ENCODE assay signal across 8 cellular contexts in genomic region chr19:53431399-53432087, GRCh38. TPM values are rescaled to one million over a fixed set of nuclear protein-coding genes. Genes with fewer than 3 reads are reported as not detected.
A peak's percentile ranks its signal among the peaks of the same experiment; 100 is the strongest.
DNase-seq lines count a peak whose midpoint lies in the region; ATAC-seq and TF ChIP-seq lines count a peak whose summit lies in the region.

Gene ZNF761 (plus strand): TSS chr19:53431984. CDS start chr19:53447269, 15,285 bp downstream.

- no peaks in the 10 kb centered on the region for H3K9me3 ChIP-seq in GM23248 (ENCODE audit: low read depth)

- no peaks in the 10 kb centered on the region for H3K9me2 ChIP-seq in GM23248 (ENCODE audit: insufficient read depth)

- H3K4me2 ChIP-seq in GM23248 (ENCODE audit: unreplicated experiment) = peak within 1 kb of the TSS; percentile 99

- peak within 1 kb of the TSS; percentile 88 for H3K4me3 ChIP-seq in GM23248
- peak within 1 kb of the TSS; percentile 65 for H3K4me3 ChIP-seq in fibroblast of pulmonary artery (replicated peaks; ENCODE audit: low read depth, low read length)

- intact Hi-C loops in activated T-helper 2 cell treated with anti-CD3 and anti-CD28 coated beads, Interferon-gamma antibody, Interleukin-2, Interleukin-4, amounts not matched to agents 10 μg/mL and 5 μg/mL and 100 μg/mL, durations not matched to agents 14 hours and 24 hours and 36 hours (cut with micrococcal nuclease) = loop anchor here (1.0 to 5.0 kb wide), 5 partner anchors 34 to 469 kb away; partner anchors contain the start of genes ZNF765, ZNF813 and ZNF816

- in situ Hi-C loops in GM23248 (cut with MboI) = no loop called here

- peak within 1 kb of the TSS; percentile 94 for H3K4me3 Mint-ChIP-seq in activated T-helper 2 cell treated with anti-CD3 and anti-CD28 coated beads, Interferon-gamma antibody, Interleukin-2, Interleukin-4, amounts not matched to agents 10 μg/mL and 5 μg/mL and 100 μg/mL, durations not matched to agents 14 hours and 24 hours and 36 hours (ENCODE audit: low read depth)
- H3K4me3 Mint-ChIP-seq in nephron = peak within 1 kb of the TSS; percentile 86 to 90 (median 89)

- H3K27me3 ChIP-seq in GM23248 (replicated peaks; ENCODE audit: insufficient read depth) = no peaks in the 10 kb centered on the region

- peak within 1 kb of the TSS; percentile 99 for H2AFZ ChIP-seq in GM23248

- peak within 1 kb of the TSS; percentile 70 for H3K27ac ChIP-seq in GM23248

- H3F3A ChIP-seq in GM23248 (ENCODE audit: insufficient read depth) = no peaks in the 10 kb centered on the region

- H3K36me3 ChIP-seq in GM23248 (ENCODE audit: low read depth) = no peaks in the 10 kb centered on the region

- H3K4me1 Mint-ChIP-seq in activated T-helper 2 cell treated with anti-CD3 and anti-CD28 coated beads, Interferon-gamma antibody, Interleukin-2, Interleukin-4, amounts not matched to agents 10 μg/mL and 5 μg/mL and 100 μg/mL, durations not matched to agents 14 hours and 24 hours and 36 hours (ENCODE audit: low read depth) = peaks cover 14% of the 10 kb centered on the region
- peaks cover 21% of the 10 kb centered on the region for H3K4me1 Mint-ChIP-seq in nephron

- H3K9ac ChIP-seq in GM23248 = peak within 1 kb of the TSS; percentile 97

- H3K36me3 Mint-ChIP-seq in activated T-helper 2 cell treated with anti-CD3 and anti-CD28 coated beads, Interferon-gamma antibody, Interleukin-2, Interleukin-4, amounts not matched to agents 10 μg/mL and 5 μg/mL and 100 μg/mL, durations not matched to agents 14 hours and 24 hours and 36 hours (ENCODE audit: low read depth) = peaks cover 42% of the 10 kb centered on the region
- peaks cover 28% of the 10 kb centered on the region for H3K36me3 Mint-ChIP-seq in nephron (ENCODE audit: low read depth)

- WGBS in GM23248 (ENCODE audit: low coverage in 1 of 2, low lambda C conversion rate in 2 of 2, missing lambda C conversion rate in 2 of 2), 2 experiments = 1 to 2% methylated on average over 35 to 40 of the region's 46 CpGs

- ATAC-seq in stimulated activated naive CD8-positive, alpha-beta T cell treated with anti-CD3 and anti-CD28 coated beads, Interleukin-15, Interleukin-2, amounts not matched to agents 100 U/mL and 50 U/mL, for 24 hours = peak; percentile 99

- peak; percentile 29 for TF ChIP-seq CTCF in fibroblast of pulmonary artery (IDR thresholded peaks at IDR 0.05; ENCODE audit: low read length, missing control alignments)
- TF ChIP-seq CTCF in nephron (IDR thresholded peaks at IDR 0.05; ENCODE audit: unreplicated experiment in 3 of 3) = peak; percentile 35 to 49 (median 40)

- no peaks in the 10 kb centered on the region for H4K20me1 ChIP-seq in GM23248 (ENCODE audit: insufficient read depth)

- H3K4me1 ChIP-seq in GM23248 (ENCODE audit: insufficient read depth) = no peaks in the 10 kb centered on the region

- peaks cover 19% of the 10 kb centered on the region for H3K9me3 Mint-ChIP-seq in activated T-helper 2 cell treated with anti-CD3 and anti-CD28 coated beads, Interferon-gamma antibody, Interleukin-2, Interleukin-4, amounts not matched to agents 10 μg/mL and 5 μg/mL and 100 μg/mL, durations not matched to agents 14 hours and 24 hours and 36 hours
- H3K9me3 Mint-ChIP-seq in nephron = no peaks in the 10 kb centered on the region

- H3K79me2 ChIP-seq in GM23248 (ENCODE audit: insufficient read depth) = peaks cover 36% of the 10 kb centered on the region

- no peaks in the 10 kb centered on the region for H3K27me3 Mint-ChIP-seq in activated T-helper 2 cell treated with anti-CD3 and anti-CD28 coated beads, Interferon-gamma antibody, Interleukin-2, Interleukin-4, amounts not matched to agents 10 μg/mL and 5 μg/mL and 100 μg/mL, durations not matched to agents 14 hours and 24 hours and 36 hours (ENCODE audit: low read depth)
- H3K27me3 Mint-ChIP-seq in nephron (ENCODE audit: low read depth) = no peaks in the 10 kb centered on the region

- DNase-seq in ELF-1 (ENCODE audit: low read depth, low spot score) = peak; percentile 97
- DNase-seq in GM23248 = peak; percentile 97
- peak; percentile 22 to 48 for DNase-seq in Kasumi-1 (lab: John Stamatoyannopoulos, UW)
- DNase-seq in RKO (ENCODE audit: low spot score) = peak; percentile 89
- peak; percentile 96 for DNase-seq in activated T-helper 2 cell treated with anti-CD3 and anti-CD28 coated beads, Interferon-gamma antibody, Interleukin-2, Interleukin-4, amounts not matched to agents 10 μg/mL and 5 μg/mL and 100 μg/mL, durations not matched to agents 14 hours and 24 hours and 36 hours (ENCODE audit: low spot score)
- peak; percentile 88 for DNase-seq in fibroblast of pulmonary artery (ENCODE audit: low read depth)
- peak; percentile 98 for DNase-seq in stimulated activated naive CD8-positive, alpha-beta T cell treated with anti-CD3 and anti-CD28 coated beads, Interleukin-15, Interleukin-2, amounts not matched to agents 100 U/mL and 50 U/mL, for 24 hours

- peak within 1 kb of the TSS; percentile 87 for H3K27ac Mint-ChIP-seq in activated T-helper 2 cell treated with anti-CD3 and anti-CD28 coated beads, Interferon-gamma antibody, Interleukin-2, Interleukin-4, amounts not matched to agents 10 μg/mL and 5 μg/mL and 100 μg/mL, durations not matched to agents 14 hours and 24 hours and 36 hours
- peak within 1 kb of the TSS; percentile 88 to 99 (median 97) for H3K27ac Mint-ChIP-seq in nephron

RNA-seq across cellular contexts. Expression of gene ZNF761, which starts in this region (rescaled TPM):
- 12.2 and 19.0 TPM in 2 replicates for total RNA-seq in GM23248 (2014; rRNA removed; shearing (Covaris generic))
- 5.7 and 6.5 TPM in 2 replicates for polyA plus RNA-seq in GM23248 (2016; fragmentation: Nextera tagmentation; extraction: Ambion mirVana)
- 12.1 and 12.2 TPM in 2 replicates for total RNA-seq in activated T-helper 2 cell treated with anti-CD3 and anti-CD28 coated beads, Interferon-gamma antibody, Interleukin-2, Interleukin-4, amounts not matched to agents 10 μg/mL and 5 μg/mL and 100 μg/mL, durations not matched to agents 14 hours and 24 hours and 36 hours

Comparison
In these comparisons a context has a peak if more than half of its experiments do, and no peak if none do; other contexts are left out.
1. Peak in every context shown above with its lines: DNase-seq, ATAC-seq, H3K4me3 ChIP-seq and H3K27ac ChIP-seq.
2. DNase-seq: peak in every context shown above with its lines; median percentile 98 in stimulated activated naive CD8-positive, alpha-beta T cell treated with anti-CD3 and anti-CD28 coated beads, Interleukin-15, Interleukin-2, amounts not matched to agents 100 U/mL and 50 U/mL, for 24 hours; 97 in ELF-1; 97 in GM23248; 96 in activated T-helper 2 cell treated with anti-CD3 and anti-CD28 coated beads, Interferon-gamma antibody, Interleukin-2, Interleukin-4, amounts not matched to agents 10 μg/mL and 5 μg/mL and 100 μg/mL, durations not matched to agents 14 hours and 24 hours and 36 hours; 89 in RKO; 88 in fibroblast of pulmonary artery; 35 in Kasumi-1.